ENCODE assay signal across 1 cellular context in genomic region chr1:32221980-32222751, GRCh38.
TF ChIP-seq lines count a peak whose summit lies in the region.

Gene EIF3I (plus strand): TSS chr1:32222407. CDS start chr1:32222442, 35 bp downstream.
Gene TMEM234 (minus strand): TSS chr1:32222353. CDS start chr1:32222322, 31 bp downstream.

TF ChIP-seq in K562, 482 proteins besides CTCF, POLR2A, EP300 and RAD21 (continued from another document and continues in another):
- no peak for TF ChIP-seq ZNF592 (IDR thresholded peaks at IDR 0.05)
- TF ChIP-seq ATF7 (IDR thresholded peaks at IDR 0.05), result peak; percentile 87
- TF ChIP-seq EHMT2 (IDR thresholded peaks at IDR 0.05), result no peak
- TF ChIP-seq ZNF3 (CRISPR knock-in tag; IDR thresholded peaks at IDR 0.05), result no peak
- peak; percentile 49 for TF ChIP-seq ASH1L (IDR thresholded peaks at IDR 0.05; ENCODE audit: borderline replicate concordance, low read depth, partially characterized antibody)
- peak; percentile 17; the same call in 1 of the 2 replicates for TF ChIP-seq TOE1 (IDR thresholded peaks at IDR 0.05; ENCODE audit: borderline replicate concordance)
- TF ChIP-seq TOE1 (CRISPR knock-in tag; IDR thresholded peaks at IDR 0.05; ENCODE audit: borderline replicate concordance, low read depth), result no peak
- peak; percentile 91 for TF ChIP-seq POLR2B (IDR thresholded peaks at IDR 0.05; ENCODE audit: low read depth, partially characterized antibody)
- TF ChIP-seq CBX2 (IDR thresholded peaks at IDR 0.05; ENCODE audit: insufficient read depth, low read length, poor library complexity, severe bottlenecking), result no peak
- TF ChIP-seq NCOR1 (IDR thresholded peaks at IDR 0.05), result no peak
- TF ChIP-seq ARID3B (CRISPR knock-in tag; IDR thresholded peaks at IDR 0.05; ENCODE audit: borderline replicate concordance), result no peak
- no peak for TF ChIP-seq NFIX (CRISPR knock-in tag; IDR thresholded peaks at IDR 0.05; ENCODE audit: low read depth)
- TF ChIP-seq GABPA (tag; conservative IDR thresholded peaks at IDR 0.05; ENCODE audit: low read depth), result peak; percentile 99
- TF ChIP-seq ZNF830 (CRISPR knock-in tag; IDR thresholded peaks at IDR 0.05), result no peak
- no peak for TF ChIP-seq RUNX1 (IDR thresholded peaks at IDR 0.05; ENCODE audit: low read depth)
- TF ChIP-seq POU5F1 (IDR thresholded peaks at IDR 0.05; ENCODE audit: borderline replicate concordance, low read depth, low read length, partially characterized antibody), result no peak
- TF ChIP-seq IRF2 (CRISPR knock-in tag; IDR thresholded peaks at IDR 0.05), result no peak
- no peak for TF ChIP-seq CBX1 (IDR thresholded peaks at IDR 0.05; ENCODE audit: low read depth)
- TF ChIP-seq CXXC5 (CRISPR knock-in tag; IDR thresholded peaks at IDR 0.05), result peak; percentile 64
- TF ChIP-seq DIDO1 (tag; IDR thresholded peaks at IDR 0.05; ENCODE audit: low read depth), result peak; percentile 82
- no peak for TF ChIP-seq CGGBP1 (CRISPR knock-in tag; IDR thresholded peaks at IDR 0.05)
- TF ChIP-seq TRIM28 (IDR thresholded peaks at IDR 0.05), result no peak
- TF ChIP-seq ESRRB (CRISPR knock-in tag; IDR thresholded peaks at IDR 0.05; ENCODE audit: borderline replicate concordance), result no peak
- no peak for TF ChIP-seq CCAR2 (IDR thresholded peaks at IDR 0.05; ENCODE audit: low read depth, low read length)
- no peak for TF ChIP-seq CBX5 (IDR thresholded peaks at IDR 0.05; ENCODE audit: borderline replicate concordance, low read depth)
- TF ChIP-seq ETV5 (CRISPR knock-in tag; IDR thresholded peaks at IDR 0.05; ENCODE audit: low read depth), result peak; percentile 29; the same call in 1 of the 2 replicates
- no peak for TF ChIP-seq ARHGAP35 (IDR thresholded peaks at IDR 0.05; ENCODE audit: partially characterized antibody)
- TF ChIP-seq RBM14 (IDR thresholded peaks at IDR 0.05; ENCODE audit: borderline replicate concordance, insufficient read depth, low read depth, low read length), result no peak
- TF ChIP-seq IFI16 (CRISPR knock-in tag; IDR thresholded peaks at IDR 0.05), result no peak
- TF ChIP-seq HNRNPH1 (optimal IDR thresholded peaks at IDR 0.05; ENCODE audit: low read depth, low read length), result no peak
- TF ChIP-seq HMGXB4 (CRISPR knock-in tag; IDR thresholded peaks at IDR 0.05), result peak; percentile 57; the same call in 1 of the 2 replicates
- TF ChIP-seq TCF7 (IDR thresholded peaks at IDR 0.05; ENCODE audit: borderline replicate concordance), result 0 out of 2 replicates have a peak, but pooled peaks have one; percentile 30
- no peak for TF ChIP-seq ILF3 (IDR thresholded peaks at IDR 0.05; ENCODE audit: borderline replicate concordance)
- peak; percentile 94 for TF ChIP-seq RBFOX2 (IDR thresholded peaks at IDR 0.05; ENCODE audit: low read depth, low read length)
- no peak for TF ChIP-seq ZNF277 (CRISPR knock-in tag; IDR thresholded peaks at IDR 0.05; ENCODE audit: borderline replicate concordance)
- TF ChIP-seq CBFA2T3 (IDR thresholded peaks at IDR 0.05), result no peak
- TF ChIP-seq ZSCAN29 (IDR thresholded peaks at IDR 0.05), result no peak
- TF ChIP-seq GTF3C2 (IDR thresholded peaks at IDR 0.05; ENCODE audit: borderline replicate concordance, extremely low read depth, insufficient read length), result no peak
- TF ChIP-seq CBX3 (IDR thresholded peaks at IDR 0.05; ENCODE audit: borderline replicate concordance in 1 of 2, low read length in 2 of 2), result no peak
- no peak for TF ChIP-seq MYNN (IDR thresholded peaks at IDR 0.05)
- no peak for TF ChIP-seq MYNN (CRISPR knock-in tag; IDR thresholded peaks at IDR 0.05)
- TF ChIP-seq PREB (CRISPR knock-in tag; IDR thresholded peaks at IDR 0.05), result peak; percentile 50; the same call in 1 of the 2 replicates
- no peak for TF ChIP-seq ZNF121 (CRISPR knock-in tag; conservative IDR thresholded peaks at IDR 0.05)
- TF ChIP-seq SREBF1 (IDR thresholded peaks at IDR 0.05; ENCODE audit: borderline replicate concordance, low read depth, low read length), result no peak
- peak; percentile 79 for TF ChIP-seq MBD2 (IDR thresholded peaks at IDR 0.05; ENCODE audit: borderline replicate concordance, low read depth)
- TF ChIP-seq EZH2 (IDR thresholded peaks at IDR 0.05; ENCODE audit: borderline replicate concordance, low read depth, low read length), result no peak
- TF ChIP-seq XRCC3 (IDR thresholded peaks at IDR 0.05), result no peak
- no peak; the same call in 1 of the 2 replicates for TF ChIP-seq POLR2H (tag; IDR thresholded peaks at IDR 0.05; ENCODE audit: low read depth)
- peak; percentile 74 for TF ChIP-seq JUND (IDR thresholded peaks at IDR 0.05; ENCODE audit: borderline replicate concordance, low read depth, low read length)
- peak; percentile 71; the same call in 1 of the 3 replicates for TF ChIP-seq JUND (tag; IDR thresholded peaks at IDR 0.05; ENCODE audit: borderline replicate concordance, low read depth, low read length)
- no peak for TF ChIP-seq HDAC8 (tag; IDR thresholded peaks at IDR 0.05)
- peak in 1 of 2 experiments; percentile 74; a peak in 2 of 4 replicates for TF ChIP-seq ZNF639 (CRISPR knock-in tag; conservative IDR thresholded peaks at IDR 0.05 in 1 of 2, IDR thresholded peaks at IDR 0.05 in 1 of 2)
- TF ChIP-seq FOXK2 (conservative IDR thresholded peaks at IDR 0.05 in 1 of 2, IDR thresholded peaks at IDR 0.05 in 1 of 2; ENCODE audit: low read depth in 2 of 2), result peak; percentile 24 to 78; a peak in 2 of 4 replicates
- no peak for TF ChIP-seq E2F3 (CRISPR knock-in tag; IDR thresholded peaks at IDR 0.05)
- TF ChIP-seq KLF1 (tag; IDR thresholded peaks at IDR 0.05), result peak; percentile 79; the same call in 1 of the 2 replicates
- TF ChIP-seq NRF1 (conservative IDR thresholded peaks at IDR 0.05 in 1 of 2, IDR thresholded peaks at IDR 0.05 in 1 of 2), result peak in 1 of 2 experiments; percentile 35; a peak in 1 of 4 replicates
- TF ChIP-seq PHB2 (IDR thresholded peaks at IDR 0.05; ENCODE audit: low read depth), result no peak
- TF ChIP-seq GATAD2B (IDR thresholded peaks at IDR 0.05; ENCODE audit: borderline replicate concordance), result no peak; the same call in 1 of the 2 replicates
- TF ChIP-seq ARID1B (IDR thresholded peaks at IDR 0.05), result 0 out of 2 replicates have a peak, but pooled peaks have one; percentile 26
- 0 out of 2 replicates have a peak, but pooled peaks have one; percentile 28 for TF ChIP-seq ZBED1 (IDR thresholded peaks at IDR 0.05)
- no peak; the same call in 1 of the 2 replicates for TF ChIP-seq NFXL1 (CRISPR knock-in tag; IDR thresholded peaks at IDR 0.05)
- no peak for TF ChIP-seq HMG20B (CRISPR knock-in tag; IDR thresholded peaks at IDR 0.05)
- TF ChIP-seq ZNF778 (CRISPR knock-in tag; IDR thresholded peaks at IDR 0.05), result no peak
- no peak; the same call in 1 of the 2 replicates for TF ChIP-seq KLF6 (CRISPR knock-in tag; IDR thresholded peaks at IDR 0.05; ENCODE audit: borderline replicate concordance)
- TF ChIP-seq NR3C1 (CRISPR knock-in tag; IDR thresholded peaks at IDR 0.05), result no peak
